24 cellular contexts compared by ENCODE assay signal in genomic region chr10:79254333-79255006, GRCh38.
A peak's percentile ranks its signal among the peaks of the same experiment; 100 is the strongest.
DNase-seq lines count a peak whose midpoint lies in the region; ATAC-seq, FAIRE-seq and TF ChIP-seq lines count a peak whose summit lies in the region.
"Had no signal": no experiment of that assay in that cellular context is flagged by ENCODE, and none has a peak within 500 bp of the region (broad histone marks: within the 10 kb centered on the region; RNA-seq: fewer than 3 reads in every experiment).

No MANE protein-coding gene starts in this region.

- H3K14ac ChIP-seq in trophoblast cell (ENCODE audit: low read length) = no peak overlapping the region

- H3K18ac ChIP-seq in trophoblast cell (ENCODE audit: low read length) = peak overlapping the region; percentile 6

- H3K23ac ChIP-seq in trophoblast cell (ENCODE audit: low read length) = no peak overlapping the region

- H3K27ac Mint-ChIP-seq in IgD-negative memory B cell (peak overlapping the region; percentile 67 to 85 (median 81)), brain (peak overlapping the region in 3 of 5 experiments; percentile 48 to 88 (median 65)), T-cell (no peak overlapping the region)
- H3K27ac Mint-ChIP-seq: activated CD8-positive, alpha-beta T cell treated with anti-CD3 and anti-CD28 coated beads, Interleukin-2, amount 10 ng/mL, durations not matched to agents 7 days and 5 days; CD4-positive, alpha-beta T cell; dendritic cell treated with granulocyte-macrophage colony-stimulating factor and Interleukin-4, amounts not matched to agents 40 ng/mL and 50 ng/mL, for 4 days had no signal

- no peaks in the 10 kb centered on the region for H3K27me3 ChIP-seq in trophoblast cell (ENCODE audit: insufficient read depth, low read length)
- no peaks in the 10 kb centered on the region for H3K27me3 ChIP-seq in SJCRH30
- H3K27me3 ChIP-seq: adrenal gland, left lung, neural progenitor cell, thyroid gland had no signal

- H3K79me1 ChIP-seq in trophoblast cell (ENCODE audit: low read length) = no peaks in the 10 kb centered on the region

- no peak overlapping the region for H4K12ac ChIP-seq in trophoblast cell (ENCODE audit: low read depth, low read length)

- DNase-seq in GM12891 (ENCODE audit: insufficient read length, low spot score) = no peak
- no peak for DNase-seq in trophoblast cell
- DNase-seq in SK-N-DZ (ENCODE audit: low spot score) = no peak
- no peak for DNase-seq in SJCRH30
- DNase-seq in hepatic stellate cell (ENCODE audit: low spot score) = no peak
- DNase-seq in T-cell = no peak
- DNase-seq: activated CD4-positive, CD25-positive, alpha-beta regulatory T cell; activated CD8-positive, alpha-beta T cell treated with anti-CD3 and anti-CD28 coated beads, Interleukin-2, amount 10 ng/mL, durations not matched to agents 7 days and 5 days; activated gamma-delta T cell treated with Interleukin-2 at 50 U/mL for 16 hours; adrenal gland; CD4-positive, alpha-beta T cell; left lung; NCI-H1105 treated with DMSO at 0.1 percent for 48 hours; NCI-H2081; psoas muscle; stimulated activated naive CD4-positive, alpha-beta T cell; thyroid gland had no signal

- H3K4me1 Mint-ChIP-seq in IgD-negative memory B cell = peaks cover 62 to 76% (median 68%) of the 10 kb centered on the region in 3 donors
- peaks cover 94% of the 10 kb centered on the region for H3K4me1 Mint-ChIP-seq in brain
- peaks cover 13 to 34% (median 28%) of the 10 kb centered on the region in 3 donors for H3K4me1 Mint-ChIP-seq in T-cell

- peaks cover 1% of the 10 kb centered on the region for H3K79me2 ChIP-seq in trophoblast cell (ENCODE audit: control insufficient read depth, insufficient read depth, low read length, poor library complexity)

- CTCF ChIA-PET in T-cell (lab: Charles Lee) = no interaction called here

- no peak overlapping the region for H2AFZ ChIP-seq in trophoblast cell (ENCODE audit: insufficient read depth, low read length, poor library complexity)
- H2AFZ ChIP-seq: neural progenitor cell had no signal

- H2BK120ac ChIP-seq in trophoblast cell (ENCODE audit: insufficient read depth, low read length, poor library complexity) = no peak overlapping the region

- POLR2A ChIA-PET in T-cell (lab: Charles Lee) = no interaction called here

- no peak overlapping the region for H2AK5ac ChIP-seq in trophoblast cell (ENCODE audit: low read length)

- no peak overlapping the region for H2BK5ac ChIP-seq in trophoblast cell (ENCODE audit: low read depth, low read length, poor library complexity)

- no CpG with 5 or more reads among the region's 18 CpGs for WGBS in trophoblast cell (ENCODE audit: extremely low coverage, insufficient coverage, insufficient read length)

- H3K4ac ChIP-seq in trophoblast cell (ENCODE audit: low read depth, low read length) = no peak overlapping the region

- H3K9me3 Mint-ChIP-seq in IgD-negative memory B cell (no peaks in the 10 kb centered on the region), brain (no peaks in the 10 kb centered on the region), T-cell (no peaks in the 10 kb centered on the region)
- H3K9me3 Mint-ChIP-seq: CD4-positive, alpha-beta T cell; dendritic cell treated with granulocyte-macrophage colony-stimulating factor and Interleukin-4, amounts not matched to agents 40 ng/mL and 50 ng/mL, for 4 days; neural progenitor cell had no signal

- no peak for TF ChIP-seq POLR2A in GM12891 (IDR thresholded peaks at IDR 0.05; ENCODE audit: low read depth, low read length)

- ATAC-seq in T-cell (replicated peaks in 1 of 4) = no peak
- ATAC-seq: activated CD8-positive, alpha-beta T cell treated with anti-CD3 and anti-CD28 coated beads, Interleukin-2, amount 10 ng/mL, durations not matched to agents 7 days and 5 days; left lung; psoas muscle had no signal

- no peak overlapping the region for H4K8ac ChIP-seq in trophoblast cell (ENCODE audit: low read depth, low read length)

- H3K36me3 ChIP-seq in trophoblast cell (ENCODE audit: control insufficient read depth in 1 of 2, insufficient read depth in 2 of 2, low read length in 2 of 2) (peaks cover 53 to 59% of the 10 kb centered on the region in 2 experiments), SJCRH30 (peaks cover 2% of the 10 kb centered on the region; the same call in 1 of the 2 replicates)
- H3K36me3 ChIP-seq: neural progenitor cell, thyroid gland had no signal

- H3K27me3 Mint-ChIP-seq in IgD-negative memory B cell (no peaks in the 10 kb centered on the region), brain (peaks cover 3% of the 10 kb centered on the region), T-cell (no peaks in the 10 kb centered on the region)
- H3K27me3 Mint-ChIP-seq: CD4-positive, alpha-beta T cell; dendritic cell treated with granulocyte-macrophage colony-stimulating factor and Interleukin-4, amounts not matched to agents 40 ng/mL and 50 ng/mL, for 4 days had no signal

- TF ChIP-seq CTCF in brain (conservative IDR thresholded peaks at IDR 0.05) = no peak

- no peak overlapping the region for H3K4me2 ChIP-seq in trophoblast cell (ENCODE audit: low read length)
- H3K4me2 ChIP-seq: neural progenitor cell had no signal

- peak; percentile 71 for FAIRE-seq in GM12891 (lab: Jason Lieb, UNC)
- FAIRE-seq: bronchial epithelial cell, G401.6, HTR-8/SVneo had no signal

- H4K91ac ChIP-seq in trophoblast cell (ENCODE audit: low read depth, low read length) = no peak overlapping the region

- H3K9ac ChIP-seq in trophoblast cell (ENCODE audit: low read length) = no peak overlapping the region
- H3K9ac ChIP-seq: neural progenitor cell had no signal

- H3K27ac ChIP-seq in trophoblast cell (ENCODE audit: low read depth, low read length) (no peak overlapping the region), SJCRH30 (no peak overlapping the region)
- H3K27ac ChIP-seq: neural progenitor cell, psoas muscle, thyroid gland had no signal

- H3K9me3 ChIP-seq in trophoblast cell (ENCODE audit: insufficient read depth, low read depth, low read length) (no peaks in the 10 kb centered on the region), SJCRH30 (replicated peaks) (no peaks in the 10 kb centered on the region)
- H3K9me3 ChIP-seq: adrenal gland, left lung, psoas muscle, thyroid gland had no signal

- no peak overlapping the region for H3K4me3 ChIP-seq in trophoblast cell (ENCODE audit: low read depth, low read length)
- H3K4me3 ChIP-seq in SJCRH30 = no peak overlapping the region
- H3K4me3 ChIP-seq: adrenal gland, left lung, neural progenitor cell, psoas muscle, thyroid gland had no signal

- H2BK12ac ChIP-seq in trophoblast cell (ENCODE audit: low read length) = no peak overlapping the region

- H3K36me3 Mint-ChIP-seq in IgD-negative memory B cell = peaks cover 2% of the 10 kb centered on the region
- H3K36me3 Mint-ChIP-seq in brain = peaks cover 30% of the 10 kb centered on the region
- H3K36me3 Mint-ChIP-seq in T-cell = peaks cover 3% of the 10 kb centered on the region

- peak overlapping the region in 3 of 4 donors; percentile 66 to 73 (median 70) for H3K4me3 Mint-ChIP-seq in IgD-negative memory B cell
- H3K4me3 Mint-ChIP-seq in brain = no peak overlapping the region
- H3K4me3 Mint-ChIP-seq in T-cell = no peak overlapping the region
- H3K4me3 Mint-ChIP-seq: activated CD8-positive, alpha-beta T cell treated with anti-CD3 and anti-CD28 coated beads, Interleukin-2, amount 10 ng/mL, durations not matched to agents 7 days and 5 days; CD4-positive, alpha-beta T cell; dendritic cell treated with granulocyte-macrophage colony-stimulating factor and Interleukin-4, amounts not matched to agents 40 ng/mL and 50 ng/mL, for 4 days; neural progenitor cell had no signal

- H3K4me1 ChIP-seq in trophoblast cell (ENCODE audit: control insufficient read depth in 1 of 2, insufficient read depth in 2 of 2, low read length in 2 of 2) (peaks cover 3 to 11% of the 10 kb centered on the region in 2 experiments), SJCRH30 (no peaks in the 10 kb centered on the region)

TF ChIP-seq in GM12891, 5 proteins besides CTCF, POLR2A, EP300 and RAD21:
- no peak for TF ChIP-seq POU2F2 (IDR thresholded peaks at IDR 0.05; ENCODE audit: low read depth, low read length)
- no peak for TF ChIP-seq POLR2AphosphoS5 (IDR thresholded peaks at IDR 0.05; ENCODE audit: low read depth, low read length)

Comparison
In these comparisons a context has a peak if more than half of its experiments do, and no peak if none do; other contexts are left out.
1. H3K27ac Mint-ChIP-seq: peak in IgD-negative memory B cell (3 of 3) and brain (3 of 5); none in T-cell (0 of 2).
2. H3K4me3 Mint-ChIP-seq: peak in IgD-negative memory B cell (3 of 4); none in brain (0 of 5) and T-cell (0 of 3).